1 cellular context compared by ENCODE assay signal in genomic region chr5:132110930-132111329, GRCh38.
TF ChIP-seq lines count a peak whose summit lies in the region.

No MANE protein-coding gene starts in this region.

TF ChIP-seq in IMR-90, 13 proteins besides CTCF, POLR2A, EP300 and RAD21 (continued from another document):
- TF ChIP-seq USF2 (IDR thresholded peaks at IDR 0.05; ENCODE audit: low read depth, low read length) (no peak), ELK1 (IDR thresholded peaks at IDR 0.05; ENCODE audit: borderline replicate concordance, low read depth, low read length) (no peak), RFX5 (IDR thresholded peaks at IDR 0.05; ENCODE audit: low read depth, low read length) (no peak), MXI1 (IDR thresholded peaks at IDR 0.05; ENCODE audit: borderline replicate concordance, low read depth, low read length) (no peak)
TF ChIP-seq in IMR-90: peak in this region for 0.
